8 cellular contexts compared by ENCODE assay signal in the genomic region with DNA sequence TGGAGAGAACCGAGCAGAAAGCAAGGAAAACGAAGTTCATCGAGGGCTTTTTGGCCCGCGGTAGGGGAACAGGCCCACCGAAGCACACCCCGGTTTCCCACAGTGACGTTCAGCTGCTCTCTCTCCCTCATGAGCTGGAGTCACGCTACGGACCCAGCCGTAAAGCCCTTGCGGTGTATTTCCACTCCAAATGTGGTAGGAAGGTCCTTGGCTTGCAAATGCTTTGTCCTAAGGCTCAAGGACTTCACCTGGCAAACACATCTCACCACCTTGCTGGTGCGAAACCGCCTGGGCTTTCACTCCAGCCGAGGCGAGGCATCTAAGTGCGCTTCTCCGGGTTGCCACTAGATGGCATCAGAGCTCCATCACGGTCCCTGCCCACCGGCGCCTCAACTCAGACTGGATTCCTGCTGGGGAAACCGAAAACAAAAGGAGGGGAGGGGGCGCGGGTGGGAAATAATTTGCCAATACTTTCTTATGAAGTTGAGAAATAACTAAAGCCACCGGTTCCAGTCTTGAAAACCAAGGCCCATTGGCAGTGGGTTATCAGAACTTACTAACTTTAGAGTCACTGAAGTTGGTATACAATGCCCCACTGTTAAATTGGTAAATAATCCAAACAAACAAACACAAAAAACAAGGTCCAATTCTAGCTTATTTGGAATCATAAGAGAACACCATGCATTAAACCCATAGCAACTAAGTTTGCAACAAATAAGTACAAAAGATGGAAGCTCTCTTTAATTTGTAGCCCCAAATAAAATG. TPM values are rescaled to one million over a fixed set of nuclear protein-coding genes. Genes with fewer than 3 reads are reported as not detected.
A peak's percentile ranks its signal among the peaks of the same experiment; 100 is the strongest.
DNase-seq lines count a peak whose midpoint lies in the region; ATAC-seq and TF ChIP-seq lines count a peak whose summit lies in the region.

No MANE protein-coding gene starts in this region.

- DNase-seq in DND-41 (peak; percentile 69), NOMO-1 treated with DMSO at 0.1 percent for 48 hours (lab: John Stamatoyannopoulos, UW; ENCODE audit: unreplicated experiment) (peak; percentile 55), fibroblast of lung (ENCODE audit: low read depth in 2 of 2) (peak in 1 of 2 donors; percentile 52), suprapubic skin (ENCODE audit: low spot score in 2 of 2) (peak in 1 of 2 donors; percentile 91)
- peak; percentile 72 for DNase-seq in activated T-cell treated with anti-CD3 and anti-CD28 coated beads, Interleukin-2, amount 50 U/mL, for 1 hour

- no peak for TF ChIP-seq EP300 in neural cell (conservative IDR thresholded peaks at IDR 0.05; ENCODE audit: poor library complexity, severe bottlenecking)
- no peak for TF ChIP-seq EP300 in suprapubic skin (IDR thresholded peaks at IDR 0.05)

- no peaks in the 10 kb centered on the region for H3F3A ChIP-seq in neural cell (ENCODE audit: insufficient read depth, low read length, poor library complexity, severe bottlenecking)

- no peak overlapping the region for H3K27ac ChIP-seq in DND-41 (ENCODE audit: low read length)
- H3K27ac ChIP-seq in fibroblast of lung (ENCODE audit: insufficient read depth, low read length) = no peak overlapping the region
- H3K27ac ChIP-seq in neural cell (ENCODE audit: low read length) = no peak overlapping the region
- no peak overlapping the region for H3K27ac ChIP-seq in suprapubic skin

- H3K4me3 ChIP-seq in DND-41 (ENCODE audit: low read depth in 1 of 2, low read length in 2 of 2) (peak overlapping the region in 1 of 2 experiments; percentile 44; a peak in 2 of 4 replicates), fibroblast of lung (replicated peaks in 1 of 4; ENCODE audit: control extremely low read depth in 1 of 4, insufficient read depth in 1 of 4, low read depth in 3 of 4, low read length in 4 of 4) (peak overlapping the region; percentile 32 to 57 (median 46)), neural cell (ENCODE audit: low read length) (no peak overlapping the region), suprapubic skin (peak overlapping the region; percentile 4)

- no peaks in the 10 kb centered on the region for H3K9me2 ChIP-seq in neural cell (ENCODE audit: insufficient read depth, low read length)

- TF ChIP-seq RAD21 in neural cell (conservative IDR thresholded peaks at IDR 0.05) = peak; percentile 97

- H3K4me1 ChIP-seq in DND-41 (ENCODE audit: insufficient read depth, low read length) = peaks cover 26% of the 10 kb centered on the region
- H3K4me1 ChIP-seq in fibroblast of lung (ENCODE audit: control insufficient read depth, extremely low read depth, insufficient read depth, low read length) = peaks cover 3% of the 10 kb centered on the region
- H3K4me1 ChIP-seq in suprapubic skin = peaks cover 11% of the 10 kb centered on the region

- TF ChIP-seq CTCF in DND-41 (IDR thresholded peaks at IDR 0.05; ENCODE audit: borderline replicate concordance, extremely low read depth, low read length, poor library complexity, severe bottlenecking) (peak; percentile 94), fibroblast of lung (conservative IDR thresholded peaks at IDR 0.05 in 1 of 2, IDR thresholded peaks at IDR 0.05 in 1 of 2; ENCODE audit: low read depth in 1 of 2, low read length in 2 of 2) (peak; percentile 83 to 85), neural cell (IDR thresholded peaks at IDR 0.05; ENCODE audit: poor library complexity, severe bottlenecking) (peak; percentile 95), suprapubic skin (IDR thresholded peaks at IDR 0.05) (peak; percentile 82 to 94)

- WGBS in suprapubic skin = 15% methylated on average over 25 of the region's 25 CpGs

- H2AFZ ChIP-seq in DND-41 (ENCODE audit: low read depth, low read length) (peak overlapping the region; percentile 49), fibroblast of lung (ENCODE audit: low read length) (peak overlapping the region; percentile 82), neural cell (ENCODE audit: low read depth, low read length) (no peak overlapping the region)

- H3K36me3 ChIP-seq in DND-41 (ENCODE audit: insufficient read depth, low read length) = no peaks in the 10 kb centered on the region
- no peaks in the 10 kb centered on the region for H3K36me3 ChIP-seq in fibroblast of lung (ENCODE audit: control insufficient read depth, insufficient read depth, low read length)
- no peaks in the 10 kb centered on the region for H3K36me3 ChIP-seq in neural cell (ENCODE audit: insufficient read depth, low read length)
- no peaks in the 10 kb centered on the region for H3K36me3 ChIP-seq in suprapubic skin

- ATAC-seq in DND-41 (ENCODE audit: insufficient read depth, low read depth) (peak; percentile 74), HG02610 (IDR thresholded peaks at IDR 0.05; ENCODE audit: unreplicated experiment) (peak; percentile 39), GM19395 (IDR thresholded peaks at IDR 0.05; ENCODE audit: unreplicated experiment) (no peak)

- H3K9me3 ChIP-seq in DND-41 (ENCODE audit: insufficient read depth, low read length, severe bottlenecking) (no peaks in the 10 kb centered on the region), fibroblast of lung (ENCODE audit: control insufficient read depth, insufficient read depth, low read depth, low read length) (no peaks in the 10 kb centered on the region), neural cell (ENCODE audit: low read length) (no peaks in the 10 kb centered on the region), suprapubic skin (no peaks in the 10 kb centered on the region)

- H4K20me1 ChIP-seq in DND-41 (ENCODE audit: insufficient read depth, low read length) (no peaks in the 10 kb centered on the region; the same call in 1 of the 2 replicates), fibroblast of lung (ENCODE audit: control insufficient read depth, extremely low read depth, insufficient read depth, low read length) (no peaks in the 10 kb centered on the region), neural cell (ENCODE audit: insufficient read depth) (no peaks in the 10 kb centered on the region)

- H3K79me2 ChIP-seq in DND-41 (ENCODE audit: insufficient read depth, low read length) (no peaks in the 10 kb centered on the region), fibroblast of lung (ENCODE audit: control insufficient read depth, insufficient read depth, low read length) (no peaks in the 10 kb centered on the region), neural cell (replicated peaks; ENCODE audit: insufficient read depth, low read length) (no peaks in the 10 kb centered on the region)

- TF ChIP-seq POLR2A in suprapubic skin (IDR thresholded peaks at IDR 0.05) = no peak

- peaks cover 10% of the 10 kb centered on the region for H3K27me3 ChIP-seq in DND-41 (ENCODE audit: insufficient read depth, low read length, poor library complexity)
- H3K27me3 ChIP-seq in fibroblast of lung (ENCODE audit: control insufficient read depth, insufficient read depth, low read length) = peaks cover 10% of the 10 kb centered on the region
- H3K27me3 ChIP-seq in neural cell (ENCODE audit: insufficient read depth, low read depth, low read length) = peaks cover 2% of the 10 kb centered on the region
- H3K27me3 ChIP-seq in suprapubic skin = peaks cover 64% of the 10 kb centered on the region

- peak overlapping the region; percentile 61 for H3K4me2 ChIP-seq in DND-41 (ENCODE audit: insufficient read depth, low read length)
- H3K4me2 ChIP-seq in fibroblast of lung (ENCODE audit: extremely low read depth, insufficient read depth, low read length) = peak overlapping the region; percentile 98
- H3K4me2 ChIP-seq in neural cell (ENCODE audit: low read length) = no peak overlapping the region

- H3K9ac ChIP-seq in DND-41 (ENCODE audit: low read depth, low read length) (peak overlapping the region; percentile 7; the same call in 1 of the 2 replicates), fibroblast of lung (ENCODE audit: insufficient read depth, low read length) (no peak overlapping the region), neural cell (ENCODE audit: low read length) (no peak overlapping the region)

TF ChIP-seq in neural cell, 6 proteins besides CTCF, POLR2A, EP300 and RAD21:
- TF ChIP-seq, protein P1, sequence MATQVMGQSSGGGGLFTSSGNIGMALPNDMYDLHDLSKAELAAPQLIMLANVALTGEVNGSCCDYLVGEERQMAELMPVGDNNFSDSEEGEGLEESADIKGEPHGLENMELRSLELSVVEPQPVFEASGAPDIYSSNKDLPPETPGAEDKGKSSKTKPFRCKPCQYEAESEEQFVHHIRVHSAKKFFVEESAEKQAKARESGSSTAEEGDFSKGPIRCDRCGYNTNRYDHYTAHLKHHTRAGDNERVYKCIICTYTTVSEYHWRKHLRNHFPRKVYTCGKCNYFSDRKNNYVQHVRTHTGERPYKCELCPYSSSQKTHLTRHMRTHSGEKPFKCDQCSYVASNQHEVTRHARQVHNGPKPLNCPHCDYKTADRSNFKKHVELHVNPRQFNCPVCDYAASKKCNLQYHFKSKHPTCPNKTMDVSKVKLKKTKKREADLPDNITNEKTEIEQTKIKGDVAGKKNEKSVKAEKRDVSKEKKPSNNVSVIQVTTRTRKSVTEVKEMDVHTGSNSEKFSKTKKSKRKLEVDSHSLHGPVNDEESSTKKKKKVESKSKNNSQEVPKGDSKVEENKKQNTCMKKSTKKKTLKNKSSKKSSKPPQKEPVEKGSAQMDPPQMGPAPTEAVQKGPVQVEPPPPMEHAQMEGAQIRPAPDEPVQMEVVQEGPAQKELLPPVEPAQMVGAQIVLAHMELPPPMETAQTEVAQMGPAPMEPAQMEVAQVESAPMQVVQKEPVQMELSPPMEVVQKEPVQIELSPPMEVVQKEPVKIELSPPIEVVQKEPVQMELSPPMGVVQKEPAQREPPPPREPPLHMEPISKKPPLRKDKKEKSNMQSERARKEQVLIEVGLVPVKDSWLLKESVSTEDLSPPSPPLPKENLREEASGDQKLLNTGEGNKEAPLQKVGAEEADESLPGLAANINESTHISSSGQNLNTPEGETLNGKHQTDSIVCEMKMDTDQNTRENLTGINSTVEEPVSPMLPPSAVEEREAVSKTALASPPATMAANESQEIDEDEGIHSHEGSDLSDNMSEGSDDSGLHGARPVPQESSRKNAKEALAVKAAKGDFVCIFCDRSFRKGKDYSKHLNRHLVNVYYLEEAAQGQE (IDR thresholded peaks at IDR 0.05; ENCODE audit: borderline replicate concordance) = no peak
- peak; percentile 95 for TF ChIP-seq SMC3 (conservative IDR thresholded peaks at IDR 0.05; ENCODE audit: poor library complexity)
- no peak for TF ChIP-seq EZH2 (IDR thresholded peaks at IDR 0.05; ENCODE audit: borderline replicate concordance, insufficient read depth, low read length, poor library complexity, severe bottlenecking)
- TF ChIP-seq TAF1 (IDR thresholded peaks at IDR 0.05; ENCODE audit: low read depth) = no peak
- TF ChIP-seq POLR2AphosphoS5 (IDR thresholded peaks at IDR 0.05) = no peak

RNA-seq across cellular contexts. Expression of gene FOXC1, which starts 13.4 kb away (rescaled TPM):
- total RNA-seq in fibroblast of lung = 0.66 and 0.77 TPM in 2 replicates
- 2.3 TPM in 2 replicates for polyA plus RNA-seq in fibroblast of lung
- polyA plus RNA-seq in fibroblast of lung (2012) = 2.4 and 2.6 TPM in 2 replicates
- 0.52 and 1.1 TPM in 2 replicates for polyA minus RNA-seq in fibroblast of lung (ENCODE audit: low replicate concordance)
- polyA plus RNA-seq in neural cell = 0.09 TPM in 1 of 2 replicates, not detected in the other
- not detected in 2 replicates for polyA minus RNA-seq in neural cell
- 10 to 100 TPM; 14.5 to 35.8 (median 21.4) TPM for total RNA-seq in suprapubic skin
